ENCODE assay signal across 20 cellular contexts in the genomic region with DNA sequence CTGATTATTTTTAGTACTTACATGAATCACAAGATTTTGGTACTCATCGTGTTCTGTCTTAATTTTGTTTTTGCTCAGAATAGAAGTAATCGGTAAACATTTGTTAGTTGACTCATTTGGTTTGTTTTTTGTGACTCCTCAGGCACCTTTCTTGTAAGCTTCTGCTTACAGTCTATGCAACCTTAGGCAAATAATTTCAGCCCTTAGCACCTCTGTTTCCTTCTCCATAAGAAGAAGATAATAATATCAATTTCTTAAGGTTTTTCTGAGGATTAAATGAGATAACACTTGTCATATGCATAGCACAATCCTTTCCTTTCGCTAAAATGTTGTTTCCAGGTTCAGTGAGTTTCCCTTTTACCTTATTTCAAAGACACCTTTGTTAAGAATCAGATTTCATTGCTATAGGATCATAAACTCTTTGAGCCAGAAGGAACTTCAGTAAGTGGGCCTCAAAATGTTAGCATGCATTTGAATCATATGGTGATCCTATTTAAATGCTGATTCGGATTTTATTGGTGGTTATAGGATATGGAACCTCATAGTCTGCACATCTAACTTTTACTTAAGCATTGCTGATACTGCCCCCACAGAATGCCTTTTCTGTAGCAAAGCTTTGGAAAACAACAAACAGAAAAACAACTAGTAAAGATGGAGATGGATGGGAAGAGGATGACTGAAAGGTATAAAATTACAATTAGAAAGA.
"Had no signal": no experiment of that assay in that cellular context is flagged by ENCODE, and none has a peak within 500 bp of the region (broad histone marks: within the 10 kb centered on the region; RNA-seq: fewer than 3 reads in every experiment).

No MANE protein-coding gene starts in this region.

- H3K27me3 ChIP-seq: heart left ventricle, neural progenitor cell, ovary, stomach, testis, upper lobe of right lung had no signal

- H3K9me3 ChIP-seq: heart left ventricle, ovary, stomach, testis, upper lobe of right lung had no signal

- H3K36me3 Mint-ChIP-seq: mesothelial cell of epicardium, neural progenitor cell had no signal

- H3K4me3 Mint-ChIP-seq: activated B cell treated with CpG ODN at 0.5 μM for 24 hours; activated CD4-positive, alpha-beta T cell treated with anti-CD3 and anti-CD28 coated beads, Interleukin-2, amount 10 ng/mL, durations not matched to agents 24 days and 14 days; activated CD8-positive, alpha-beta T cell treated with anti-CD3 and anti-CD28 coated beads, Interleukin-2, amount 10 ng/mL, durations not matched to agents 7 days and 5 days; activated naive CD4-positive, alpha-beta T cell treated with anti-CD3 and anti-CD28 coated beads, Interleukin-2, amount 50 U/mL, for 24 hours; central memory CD8-positive, alpha-beta T cell; dendritic cell treated with granulocyte-macrophage colony-stimulating factor and Interleukin-4, amounts not matched to agents 40 ng/mL and 50 ng/mL, for 4 days; mesothelial cell of epicardium; neural progenitor cell had no signal

- H3K4me2 ChIP-seq: neural progenitor cell had no signal

- H3K4me3 ChIP-seq: heart left ventricle, lung, neural progenitor cell, ovary, stomach, testis, upper lobe of right lung had no signal

- H3K4me1 ChIP-seq: heart left ventricle, neural progenitor cell, stomach, testis, upper lobe of right lung had no signal

- ATAC-seq: activated CD8-positive, alpha-beta T cell treated with anti-CD3 and anti-CD28 coated beads, Interleukin-2, amount 10 ng/mL, durations not matched to agents 7 days and 5 days; heart left ventricle; upper lobe of right lung had no signal

- H3K27me3 Mint-ChIP-seq: activated B cell treated with CpG ODN at 0.5 μM for 24 hours; activated CD4-positive, alpha-beta T cell treated with anti-CD3 and anti-CD28 coated beads, Interleukin-2, amount 10 ng/mL, durations not matched to agents 24 days and 14 days; activated naive CD4-positive, alpha-beta T cell treated with anti-CD3 and anti-CD28 coated beads, Interleukin-2, amount 50 U/mL, for 24 hours; central memory CD8-positive, alpha-beta T cell; dendritic cell treated with granulocyte-macrophage colony-stimulating factor and Interleukin-4, amounts not matched to agents 40 ng/mL and 50 ng/mL, for 4 days had no signal

- H3K27ac Mint-ChIP-seq: activated B cell treated with CpG ODN at 0.5 μM for 24 hours; activated CD4-positive, alpha-beta T cell treated with anti-CD3 and anti-CD28 coated beads, Interleukin-2, amount 10 ng/mL, durations not matched to agents 24 days and 14 days; activated CD8-positive, alpha-beta T cell treated with anti-CD3 and anti-CD28 coated beads, Interleukin-2, amount 10 ng/mL, durations not matched to agents 7 days and 5 days; activated naive CD4-positive, alpha-beta T cell treated with anti-CD3 and anti-CD28 coated beads, Interleukin-2, amount 50 U/mL, for 24 hours; dendritic cell treated with granulocyte-macrophage colony-stimulating factor and Interleukin-4, amounts not matched to agents 40 ng/mL and 50 ng/mL, for 4 days; mesothelial cell of epicardium; neural progenitor cell had no signal

- H3K27ac ChIP-seq: epithelial cell of prostate, heart left ventricle, neural progenitor cell, ovary, stomach, testis, upper lobe of right lung had no signal

- H3K9me3 Mint-ChIP-seq: activated B cell treated with CpG ODN at 0.5 μM for 24 hours; activated CD4-positive, alpha-beta T cell treated with anti-CD3 and anti-CD28 coated beads, Interleukin-2, amount 10 ng/mL, durations not matched to agents 24 days and 14 days; activated naive CD4-positive, alpha-beta T cell treated with anti-CD3 and anti-CD28 coated beads, Interleukin-2, amount 50 U/mL, for 24 hours; central memory CD8-positive, alpha-beta T cell; dendritic cell treated with granulocyte-macrophage colony-stimulating factor and Interleukin-4, amounts not matched to agents 40 ng/mL and 50 ng/mL, for 4 days; mesothelial cell of epicardium; neural progenitor cell had no signal

- H3K9ac ChIP-seq: neural progenitor cell had no signal

- H3K4me1 Mint-ChIP-seq: activated CD4-positive, alpha-beta T cell treated with anti-CD3 and anti-CD28 coated beads, Interleukin-2, amount 10 ng/mL, durations not matched to agents 24 days and 14 days; activated naive CD4-positive, alpha-beta T cell treated with anti-CD3 and anti-CD28 coated beads, Interleukin-2, amount 50 U/mL, for 24 hours; neural progenitor cell had no signal

- H3K36me3 ChIP-seq: heart left ventricle, neural progenitor cell, ovary, stomach, upper lobe of right lung had no signal

- H2AFZ ChIP-seq: neural progenitor cell had no signal

- DNase-seq: activated B cell treated with CpG ODN at 0.5 μM for 24 hours; activated CD4-positive, alpha-beta T cell treated with anti-CD3 and anti-CD28 coated beads, Interleukin-2, amount 10 ng/mL, durations not matched to agents 24 days and 14 days; activated CD8-positive, alpha-beta memory T cell treated with anti-CD3 and anti-CD28 coated beads, Interleukin-2, amount 50 U/mL, for 4 hours; activated CD8-positive, alpha-beta T cell treated with anti-CD3 and anti-CD28 coated beads, Interleukin-2, amount 10 ng/mL, durations not matched to agents 7 days and 5 days; activated effector memory CD4-positive, alpha-beta T cell treated with anti-CD3 and anti-CD28 coated beads, Interleukin-2, amount 50 U/mL, for 16 hours; activated T-cell treated with anti-CD3 and anti-CD28 coated beads, Interleukin-2, amount 50 U/mL, for 48 hours; effector memory CD4-positive, alpha-beta T cell; heart left ventricle; ovary; stimulated activated CD4-positive, alpha-beta T cell treated with anti-CD3 and anti-CD28 coated beads, Interleukin-1b, Interleukin-23, amount 100 ng/mL, for 48 hours; stomach; testis; upper lobe of right lung had no signal
